Comparison of ENCODE assay signal across 27 cellular contexts in the genomic region with DNA sequence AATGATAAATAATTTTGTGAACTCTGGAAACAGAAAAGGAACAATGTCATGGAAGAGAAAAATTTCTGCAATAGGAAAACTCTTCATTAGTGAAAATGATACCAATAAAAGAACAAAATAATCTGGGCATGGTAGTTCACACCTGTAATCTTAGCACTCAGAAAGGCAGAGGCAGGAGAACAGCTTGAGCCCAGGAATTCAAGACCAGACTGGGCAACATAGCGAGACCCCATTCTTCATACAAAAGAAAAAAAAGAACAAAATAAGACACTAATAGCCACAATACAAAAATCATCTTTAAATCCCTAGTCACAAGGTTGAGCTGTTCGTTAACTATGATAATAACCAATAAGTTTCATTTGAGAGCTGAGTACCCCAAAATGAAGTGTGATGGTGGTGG. TPM values are rescaled to one million over a fixed set of nuclear protein-coding genes. Genes with fewer than 3 reads are reported as not detected.
DNase-seq lines count a peak whose midpoint lies in the region; ATAC-seq, FAIRE-seq and TF ChIP-seq lines count a peak whose summit lies in the region.
"Had no signal": no experiment of that assay in that cellular context is flagged by ENCODE, and none has a peak within 500 bp of the region (broad histone marks: within the 10 kb centered on the region; RNA-seq: fewer than 3 reads in every experiment).

No MANE protein-coding gene starts in this region.

- no peak overlapping the region for H3K4me3 Mint-ChIP-seq in WTC11
- H3K4me3 Mint-ChIP-seq: CD14-positive monocyte; CD4-positive, alpha-beta memory T cell; CD4-positive, CD25-positive, alpha-beta regulatory T cell; CD8-positive, alpha-beta memory T cell had no signal

- no peak overlapping the region for H2AFZ ChIP-seq in K562 (ENCODE audit: low read depth, low read length)

- H3K36me3 Mint-ChIP-seq in WTC11, result peaks cover 87% of the 10 kb centered on the region

- peaks cover 25% of the 10 kb centered on the region for H3K79me2 ChIP-seq in K562 (ENCODE audit: control insufficient read depth, insufficient read depth, low read length)

- 100% methylated on average over 2 of the region's 2 CpGs for WGBS in K562 (ENCODE audit: insufficient coverage, low coverage, missing lambda C conversion rate)

- no peak for TF ChIP-seq POLR2A in K562 (conservative IDR thresholded peaks at IDR 0.05)

- CTCF ChIA-PET in HEK293 (lab: Yijun Ruan, JAX) (interaction anchor here (0.9 kb wide), 1 partner anchor 68 kb away, joined by 3 read pairs; no protein-coding TSS in a partner anchor), WTC11 (lab: Charles Lee) (interaction anchor here (1.2 kb wide), 1 partner anchor 68 kb away, joined by 3 read pairs; no protein-coding TSS in a partner anchor), K562 (lab: Yijun Ruan, JAX; ENCODE audit: low intra/inter-chr PET ratio) (no interaction called here)

- intact Hi-C loops in K562 (cut with micrococcal nuclease), result no loop called here

- peaks cover 73 to 92% of the 10 kb centered on the region in 2 experiments for H3K36me3 ChIP-seq in HEK293 (ENCODE audit: control insufficient read depth in 2 of 2, insufficient read depth in 1 of 2, low read length in 2 of 2)
- peaks cover 95% of the 10 kb centered on the region for H3K36me3 ChIP-seq in K562 (ENCODE audit: control insufficient read depth, insufficient read depth, low read length)

- H4K20me1 ChIP-seq in K562 (replicated peaks; ENCODE audit: control insufficient read depth, insufficient read depth, low read length), result no peaks in the 10 kb centered on the region

- no peak overlapping the region for H3K4me3 ChIP-seq in HEK293 (ENCODE audit: low read depth, low read length)
- H3K4me3 ChIP-seq in K562, result no peak overlapping the region
- H3K4me3 ChIP-seq: BLaER1 had no signal

- no peak overlapping the region for H3K27ac ChIP-seq in HEK293 (ENCODE audit: extremely low read depth, low read depth, low read length)
- H3K27ac ChIP-seq in K562 (ENCODE audit: extremely low read depth, low read depth, low read length), result no peak overlapping the region
- H3K27ac ChIP-seq: BLaER1 had no signal

- ATAC-seq in WTC11 (no peak), K562 (no peak)

- no peaks in the 10 kb centered on the region for H3K9me1 ChIP-seq in K562 (ENCODE audit: control insufficient read depth, insufficient read depth, low read length)

- H3K9me3 Mint-ChIP-seq in WTC11, result peaks cover 10% of the 10 kb centered on the region
- H3K9me3 Mint-ChIP-seq: CD14-positive monocyte; CD4-positive, alpha-beta memory T cell; CD4-positive, CD25-positive, alpha-beta regulatory T cell; CD8-positive, alpha-beta memory T cell had no signal

- DNase-seq in WTC11 (ENCODE audit: low spot score) (no peak), K562 (ENCODE audit: extremely low read depth in 1 of 4, low spot score in 3 of 4) (no peak), NCI-H146 treated with DMSO at 0.1 percent for 48 hours (lab: John Stamatoyannopoulos, UW; ENCODE audit: unreplicated experiment) (no peak), NCI-H2227 (lab: John Stamatoyannopoulos, UW; ENCODE audit: unreplicated experiment) (no peak)
- DNase-seq: 8988T; ACHN; BE2C; C1 segment of cervical spinal cord; CD4-positive, alpha-beta memory T cell; CD4-positive, CD25-positive, alpha-beta regulatory T cell; CD8-positive, alpha-beta memory T cell; COR-L47; DMS 273 treated with DMSO at 0.1 percent for 48 hours; DMS153; DMS53; DMS79; DND-41; EL; GDM1 had no signal

- no peaks in the 10 kb centered on the region for H3K27me3 ChIP-seq in K562 (ENCODE audit: control insufficient read depth in 2 of 2, insufficient read depth in 2 of 2, low read length in 2 of 2)
- H3K27me3 ChIP-seq: BE2C, BLaER1 had no signal

- no peak overlapping the region for H3K9ac ChIP-seq in K562 (ENCODE audit: insufficient read depth in 1 of 2, low read depth in 2 of 2, low read length in 2 of 2)
- H3K9ac ChIP-seq: BLaER1 had no signal

- no peaks in the 10 kb centered on the region for H3K4me1 Mint-ChIP-seq in WTC11

- no peaks in the 10 kb centered on the region for H3K27me3 Mint-ChIP-seq in WTC11 (ENCODE audit: low read depth)
- H3K27me3 Mint-ChIP-seq: CD4-positive, alpha-beta memory T cell; CD4-positive, CD25-positive, alpha-beta regulatory T cell; CD8-positive, alpha-beta memory T cell had no signal

- H3K4me1 ChIP-seq in HEK293 (ENCODE audit: control insufficient read depth, insufficient read depth, low read length) (no peaks in the 10 kb centered on the region), K562 (replicated peaks in 1 of 2; ENCODE audit: control insufficient read depth in 2 of 2, insufficient read depth in 2 of 2, low read length in 2 of 2) (no peaks in the 10 kb centered on the region)
- H3K4me1 ChIP-seq: BE2C had no signal

- FAIRE-seq in K562 (lab: Jason Lieb, UNC), result no peak
- FAIRE-seq: A204.1, GM12891, GM19239 had no signal

- no peak for TF ChIP-seq EP300 in K562 (IDR thresholded peaks at IDR 0.05; ENCODE audit: low read length)

- no peaks in the 10 kb centered on the region for H3K9me3 ChIP-seq in HEK293 (ENCODE audit: control insufficient read depth, insufficient read depth, low read depth, low read length)
- no peaks in the 10 kb centered on the region; the same call in 1 of the 2 replicates for H3K9me3 ChIP-seq in K562 (replicated peaks; ENCODE audit: control insufficient read depth, insufficient read depth, low read depth, low read length)
- H3K9me3 ChIP-seq: BE2C, BLaER1 had no signal

- in situ Hi-C loops in K562 (cut with MboI), result no loop called here

- POLR2A ChIA-PET in HEK293 (lab: Yijun Ruan, JAX) (no interaction called here), WTC11 (lab: Charles Lee) (no interaction called here), K562 (lab: Yijun Ruan, JAX) (interaction anchor here (2.2 kb wide), 1 partner anchor 10 kb away, joined by 9 read pairs; no protein-coding TSS in a partner anchor)

- H3K27ac Mint-ChIP-seq in WTC11, result no peak overlapping the region
- H3K27ac Mint-ChIP-seq: CD4-positive, alpha-beta memory T cell; CD8-positive, alpha-beta memory T cell had no signal

- BruUV-seq in K562 (replicated peaks; lab: Mats Ljungman, UMichigan), result no TSS peak

- TF ChIP-seq RAD21 in K562 (CRISPR knock-in tag; conservative IDR thresholded peaks at IDR 0.05 in 1 of 2, IDR thresholded peaks at IDR 0.05 in 1 of 2), result no peak

- no peak overlapping the region for H3K4me2 ChIP-seq in K562 (ENCODE audit: insufficient read depth, low read length)
- H3K4me2 ChIP-seq: BLaER1 had no signal

- no peak for TF ChIP-seq CTCF in HEK293 (tag by site-specific recombination; IDR thresholded peaks at IDR 0.05)
- TF ChIP-seq CTCF in WTC11 (IDR thresholded peaks at IDR 0.05), result no peak
- TF ChIP-seq CTCF in K562 (IDR thresholded peaks at IDR 0.05 in 2 of 3, conservative IDR thresholded peaks at IDR 0.05 in 1 of 3; ENCODE audit: insufficient read depth in 2 of 3, low read depth in 1 of 3, low read length in 3 of 3), result no peak

RNA-seq across cellular contexts. Expression of a gene that starts 8.6 kb away (rescaled TPM):
- total RNA-seq in WTC11 (2021) (38.5 to 44.3 TPM (median 42.7 TPM) in 3 replicates), K562 (2014; rRNA removed) (26.6 and 28.8 TPM in 2 replicates), K562 (2014; rRNA removed; fragmentation: Illumina TruSeq; extraction: Trizol) (34.9 and 37.9 TPM in 2 replicates), K562 (2015; rRNA removed; fragmentation: Illumina TruSeq; extraction: Trizol) (36.4 and 37.0 TPM in 2 replicates), K562 (2021) (39.5 and 44.2 TPM in 2 replicates)
- total RNA-seq in K562 (2011; cell fraction: chromatin; rRNA removed; ENCODE audit: low replicate concordance), result 92.4 and 167 TPM in 2 replicates
- total RNA-seq in K562 (2011; cell fraction: nucleolus; rRNA removed), result 66.1 and 68.5 TPM in 2 replicates
- total RNA-seq in K562 (2011; cell fraction: nucleoplasm; rRNA removed), result 74.9 and 93.0 TPM in 2 replicates
- polyA plus RNA-seq in K562 (2011; rRNA removed) (42.8 and 44.8 TPM in 2 replicates), K562 (2014; fragmentation: Illumina TruSeq; extraction: Trizol) (31.0 and 37.4 TPM in 2 replicates), K562 (2014; fragmentation: Nextera tagmentation; extraction: Ambion mirVana) (10 to 100 TPM; 13.4 to 14.6 TPM), K562 (2014; rRNA removed) (41.1 and 43.0 TPM in 2 replicates)
- 7.8 and 17.8 TPM in 2 replicates for polyA plus RNA-seq in K562 (2011; cell fraction: cytosol; rRNA removed)
- 74.3 and 76.8 TPM in 2 replicates for polyA plus RNA-seq in K562 (2011; cell fraction: nucleus; rRNA removed)
- 32.5 and 35.4 TPM in 2 replicates for polyA plus RNA-seq in K562 (2012)
- 34.0 and 36.5 TPM in 2 replicates for polyA minus RNA-seq in K562 (2011; rRNA and poly(A)+ RNA removed)
- 12.9 and 15.7 TPM in 2 replicates for polyA minus RNA-seq in K562 (2011; cell fraction: cytosol; rRNA and poly(A)+ RNA removed)
- polyA minus RNA-seq in K562 (2011; cell fraction: nucleus; rRNA and poly(A)+ RNA removed), result 56.1 and 86.0 TPM in 2 replicates

RNA-seq across cellular contexts. Expression of a gene that starts 17.8 kb away (rescaled TPM):
- total RNA-seq in WTC11 (2021) (543 to 612 TPM (median 563 TPM) in 3 replicates), K562 (2014; rRNA removed) (239 and 306 TPM in 2 replicates), K562 (2014; rRNA removed; fragmentation: Illumina TruSeq; extraction: Trizol) (411 and 440 TPM in 2 replicates), K562 (2015; rRNA removed; fragmentation: Illumina TruSeq; extraction: Trizol) (386 and 426 TPM in 2 replicates), K562 (2021) (616 and 622 TPM in 2 replicates)
- 1,248 and 2,950 TPM in 2 replicates for total RNA-seq in K562 (2011; cell fraction: chromatin; rRNA removed; ENCODE audit: low replicate concordance)
- total RNA-seq in K562 (2011; cell fraction: nucleolus; rRNA removed), result 714 and 743 TPM in 2 replicates
- 971 and 1,084 TPM in 2 replicates for total RNA-seq in K562 (2011; cell fraction: nucleoplasm; rRNA removed)
- polyA plus RNA-seq in K562 (2011; rRNA removed) (721 and 729 TPM in 2 replicates), K562 (2014; fragmentation: Illumina TruSeq; extraction: Trizol) (579 and 604 TPM in 2 replicates), K562 (2014; fragmentation: Nextera tagmentation; extraction: Ambion mirVana) (1,000 to 10,000 TPM in 1 of 2 experiments, 100 to 1,000 TPM in 1; 487 to 1,639 TPM), K562 (2014; rRNA removed) (1,331 and 1,452 TPM in 2 replicates)
- polyA plus RNA-seq in K562 (2011; cell fraction: cytosol; rRNA removed), result 392 and 499 TPM in 2 replicates
- 2,138 and 2,865 TPM in 2 replicates for polyA plus RNA-seq in K562 (2011; cell fraction: nucleus; rRNA removed)
- polyA plus RNA-seq in K562 (2012), result 332 and 354 TPM in 2 replicates
- polyA minus RNA-seq in K562 (2011; rRNA and poly(A)+ RNA removed), result 481 and 488 TPM in 2 replicates
- 167 and 272 TPM in 2 replicates for polyA minus RNA-seq in K562 (2011; cell fraction: cytosol; rRNA and poly(A)+ RNA removed)
- 1,052 and 1,975 TPM in 2 replicates for polyA minus RNA-seq in K562 (2011; cell fraction: nucleus; rRNA and poly(A)+ RNA removed)

RNA-seq across cellular contexts. Expression of a gene that starts 18.5 kb away (rescaled TPM):
- total RNA-seq in WTC11 (2021) (59.8 to 63.8 TPM (median 59.9 TPM) in 3 replicates), K562 (2014; rRNA removed) (51.3 and 53.5 TPM in 2 replicates), K562 (2014; rRNA removed; fragmentation: Illumina TruSeq; extraction: Trizol) (71.8 and 80.0 TPM in 2 replicates), K562 (2015; rRNA removed; fragmentation: Illumina TruSeq; extraction: Trizol) (50.0 and 57.1 TPM in 2 replicates), K562 (2021) (48.0 and 48.3 TPM in 2 replicates)
- 138 and 394 TPM in 2 replicates for total RNA-seq in K562 (2011; cell fraction: chromatin; rRNA removed; ENCODE audit: low replicate concordance)
- 72.7 and 85.0 TPM in 2 replicates for total RNA-seq in K562 (2011; cell fraction: nucleolus; rRNA removed)
- 132 and 153 TPM in 2 replicates for total RNA-seq in K562 (2011; cell fraction: nucleoplasm; rRNA removed)
- polyA plus RNA-seq in K562 (2011; rRNA removed) (80.7 and 83.4 TPM in 2 replicates), K562 (2014; fragmentation: Illumina TruSeq; extraction: Trizol) (54.4 and 56.9 TPM in 2 replicates), K562 (2014; fragmentation: Nextera tagmentation; extraction: Ambion mirVana) (10 to 100 TPM; 26.7 to 40.0 TPM), K562 (2014; rRNA removed) (61.0 and 75.0 TPM in 2 replicates)
- 9.7 and 20.4 TPM in 2 replicates for polyA plus RNA-seq in K562 (2011; cell fraction: cytosol; rRNA removed)
- 149 and 214 TPM in 2 replicates for polyA plus RNA-seq in K562 (2011; cell fraction: nucleus; rRNA removed)
- polyA plus RNA-seq in K562 (2012), result 34.4 and 59.0 TPM in 2 replicates
- 62.6 and 76.6 TPM in 2 replicates for polyA minus RNA-seq in K562 (2011; rRNA and poly(A)+ RNA removed)
- 27.3 and 27.7 TPM in 2 replicates for polyA minus RNA-seq in K562 (2011; cell fraction: cytosol; rRNA and poly(A)+ RNA removed)
- polyA minus RNA-seq in K562 (2011; cell fraction: nucleus; rRNA and poly(A)+ RNA removed), result 61.9 and 125 TPM in 2 replicates

RNA-seq across cellular contexts. Expression of a gene that starts 39.4 kb away (rescaled TPM):
- total RNA-seq in WTC11 (2021) (not detected in 3 replicates), K562 (2014; rRNA removed) (3.8 and 4.3 TPM in 2 replicates), K562 (2014; rRNA removed; fragmentation: Illumina TruSeq; extraction: Trizol) (7.5 and 8.7 TPM in 2 replicates), K562 (2015; rRNA removed; fragmentation: Illumina TruSeq; extraction: Trizol) (14.1 and 16.2 TPM in 2 replicates), K562 (2021) (4.1 and 4.7 TPM in 2 replicates)
- total RNA-seq in K562 (2011; cell fraction: chromatin; rRNA removed; ENCODE audit: low replicate concordance), result 10.8 and 12.0 TPM in 2 replicates
- 5.0 and 6.2 TPM in 2 replicates for total RNA-seq in K562 (2011; cell fraction: nucleolus; rRNA removed)
- total RNA-seq in K562 (2011; cell fraction: nucleoplasm; rRNA removed), result 5.9 and 8.5 TPM in 2 replicates
- polyA plus RNA-seq in K562 (2011; rRNA removed) (5.6 and 9.7 TPM in 2 replicates), K562 (2014; fragmentation: Illumina TruSeq; extraction: Trizol) (13.3 and 14.7 TPM in 2 replicates), K562 (2014; fragmentation: Nextera tagmentation; extraction: Ambion mirVana) (1 to 10 TPM; 4.6 to 7.1 TPM), K562 (2014; rRNA removed) (7.1 and 7.8 TPM in 2 replicates)
- 4.1 and 8.7 TPM in 2 replicates for polyA plus RNA-seq in K562 (2011; cell fraction: cytosol; rRNA removed)
- 10.0 and 12.4 TPM in 2 replicates for polyA plus RNA-seq in K562 (2011; cell fraction: nucleus; rRNA removed)
- polyA plus RNA-seq in K562 (2012), result 9.0 and 64.8 TPM in 2 replicates
- 3.8 and 5.5 TPM in 2 replicates for polyA minus RNA-seq in K562 (2011; rRNA and poly(A)+ RNA removed)
- 1.8 TPM in 1 of 2 replicates, not detected in the other for polyA minus RNA-seq in K562 (2011; cell fraction: cytosol; rRNA and poly(A)+ RNA removed)
- polyA minus RNA-seq in K562 (2011; cell fraction: nucleus; rRNA and poly(A)+ RNA removed), result 2.2 and 5.1 TPM in 2 replicates
- total RNA-seq: A673, G401 had no signal
- polyA plus RNA-seq: CD4-positive, alpha-beta memory T cell; CD4-positive, CD25-positive, alpha-beta regulatory T cell; CD8-positive, alpha-beta memory T cell had no signal
